8 cellular contexts compared by ENCODE assay signal in the genomic region with DNA sequence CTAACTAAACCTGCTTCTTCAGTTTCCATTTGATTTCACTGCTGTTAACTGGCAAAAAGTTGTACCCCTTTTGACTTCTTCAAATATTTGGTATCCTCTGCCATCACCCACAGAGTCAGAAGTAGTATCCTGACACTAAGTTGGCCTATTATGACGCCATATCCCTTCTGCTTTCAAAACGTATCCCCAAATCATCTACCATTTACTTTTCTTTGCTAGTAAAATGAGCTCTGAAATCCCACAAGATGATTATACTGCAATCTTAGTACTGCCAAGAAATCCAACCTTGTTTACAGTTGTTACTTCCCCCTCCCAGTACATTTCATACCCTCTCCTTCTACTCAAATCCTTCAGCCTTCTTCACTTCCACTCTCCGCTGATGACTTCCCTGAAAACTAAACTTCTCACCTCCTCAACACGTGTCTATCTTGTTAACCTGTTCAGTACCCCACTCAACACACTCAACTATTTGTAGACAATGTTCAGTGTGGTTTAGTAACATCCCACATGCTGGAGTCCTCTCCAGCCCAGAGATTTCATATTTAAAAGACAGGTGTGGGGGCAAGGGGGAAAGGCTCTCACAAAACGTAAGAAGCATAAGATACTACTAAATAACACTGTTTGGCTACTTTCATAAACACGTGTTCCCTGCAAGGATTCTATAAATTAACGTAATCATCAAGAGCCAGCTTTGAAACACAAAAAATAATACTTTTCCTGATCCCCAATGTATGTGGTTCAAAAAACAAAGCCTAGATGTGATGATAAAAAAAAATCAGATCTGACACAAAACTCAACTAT. TPM values are rescaled to one million over a fixed set of nuclear protein-coding genes. Genes with fewer than 3 reads are reported as not detected.
DNase-seq lines count a peak whose midpoint lies in the region; ATAC-seq lines count a peak whose summit lies in the region.

No MANE protein-coding gene starts in this region.

- DNase-seq in GF-D8 (lab: John Stamatoyannopoulos, UW) (peak; percentile 33), NCI-H69 (lab: John Stamatoyannopoulos, UW) (peak; percentile 5), MV-4-11 (lab: John Stamatoyannopoulos, UW) (no peak), amniotic stem cell (lab: John Stamatoyannopoulos, UW) (no peak), NCI-H2171 treated with DMSO at 0.1 percent for 48 hours (lab: John Stamatoyannopoulos, UW) (no peak)
- DNase-seq in natural killer cell treated with Interleukin-12 subunit alpha and Interleukin-12 subunit beta and Interleukin-15 and Interleukin-18, amount 100 ng/mL, for 72 hours (ENCODE audit: low spot score): no peak
- DNase-seq in activated CD4-positive, CD25-positive, alpha-beta regulatory T cell (lab: John Stamatoyannopoulos, UW): no peak

- H3K27ac Mint-ChIP-seq in natural killer cell treated with Interleukin-12 subunit alpha and Interleukin-12 subunit beta and Interleukin-15 and Interleukin-18, amount 100 ng/mL, for 72 hours: peak overlapping the region; percentile 83 to 86

- H3K9ac ChIP-seq in duodenal mucosa (ENCODE audit: low read depth in 1 of 2, low read length in 2 of 2): peak overlapping the region; percentile 74 to 76

- peaks cover 25% of the 10 kb centered on the region for H3K36me3 Mint-ChIP-seq in natural killer cell treated with Interleukin-12 subunit alpha and Interleukin-12 subunit beta and Interleukin-15 and Interleukin-18, amount 100 ng/mL, for 72 hours

- H3K9me3 Mint-ChIP-seq in natural killer cell treated with Interleukin-12 subunit alpha and Interleukin-12 subunit beta and Interleukin-15 and Interleukin-18, amount 100 ng/mL, for 72 hours: no peaks in the 10 kb centered on the region

- no peaks in the 10 kb centered on the region for H3K27me3 ChIP-seq in duodenal mucosa (ENCODE audit: control insufficient read depth in 1 of 2, insufficient read depth in 2 of 2, low read length in 2 of 2)

- no peak overlapping the region for H3K27ac ChIP-seq in duodenal mucosa (ENCODE audit: low read depth, low read length)

- H3K4me1 Mint-ChIP-seq in natural killer cell treated with Interleukin-12 subunit alpha and Interleukin-12 subunit beta and Interleukin-15 and Interleukin-18, amount 100 ng/mL, for 72 hours (ENCODE audit: low read depth in 2 of 2): peaks cover 28 to 36% of the 10 kb centered on the region in 2 donors

- peak overlapping the region; percentile 91 for H3K4me3 Mint-ChIP-seq in natural killer cell treated with Interleukin-12 subunit alpha and Interleukin-12 subunit beta and Interleukin-15 and Interleukin-18, amount 100 ng/mL, for 72 hours

- peaks cover 0 to 7% of the 10 kb centered on the region in 2 donors for H3K27me3 Mint-ChIP-seq in natural killer cell treated with Interleukin-12 subunit alpha and Interleukin-12 subunit beta and Interleukin-15 and Interleukin-18, amount 100 ng/mL, for 72 hours

- peaks cover 0 to 17% of the 10 kb centered on the region in 2 donors for H3K36me3 ChIP-seq in duodenal mucosa (ENCODE audit: control insufficient read depth in 1 of 2, insufficient read depth in 2 of 2, low read length in 2 of 2)

- ATAC-seq in natural killer cell treated with Interleukin-12 subunit alpha and Interleukin-12 subunit beta and Interleukin-15 and Interleukin-18, amount 100 ng/mL, for 72 hours: no peak

- peaks cover 11 to 14% of the 10 kb centered on the region in 2 donors for H3K4me1 ChIP-seq in duodenal mucosa (ENCODE audit: control insufficient read depth in 1 of 2, insufficient read depth in 2 of 2, low read length in 2 of 2)

- no peaks in the 10 kb centered on the region for H3K9me3 ChIP-seq in duodenal mucosa (ENCODE audit: control insufficient read depth in 1 of 2, low read length in 2 of 2)

- H3K4me3 ChIP-seq in duodenal mucosa (ENCODE audit: low read depth in 1 of 2, low read length in 2 of 2): peak overlapping the region; percentile 69 to 80

RNA-seq across cellular contexts. Expression of gene NAF1, which starts 1.3 kb away (rescaled TPM):
- 10 to 100 TPM; 22.1 to 32.9 TPM for total RNA-seq in natural killer cell treated with Interleukin-12 subunit alpha and Interleukin-12 subunit beta and Interleukin-15 and Interleukin-18, amount 100 ng/mL, for 72 hours

Comparison
In these comparisons a context has a peak if more than half of its experiments do, and no peak if none do; other contexts are left out.
1. DNase-seq: peak in GF-D8 (single experiment) and NCI-H69 (single experiment); none in natural killer cell treated with Interleukin-12 subunit alpha and Interleukin-12 subunit beta and Interleukin-15 and Interleukin-18, amount 100 ng/mL, for 72 hours (single experiment), activated CD4-positive, CD25-positive, alpha-beta regulatory T cell (0 of 4), MV-4-11 (single experiment), amniotic stem cell (single experiment) and NCI-H2171 treated with DMSO at 0.1 percent for 48 hours (single experiment).